1 cellular context compared by ENCODE assay signal in genomic region chr2:98708396-98709186, GRCh38.
TF ChIP-seq lines count a peak whose summit lies in the region.

No MANE protein-coding gene starts in this region.

TF ChIP-seq in HepG2, 621 proteins besides CTCF, POLR2A, EP300 and RAD21 (continued from another document):
- TF ChIP-seq TCF12 (IDR thresholded peaks at IDR 0.05) (no peak), TCF12 (CRISPR knock-in tag; IDR thresholded peaks at IDR 0.05) (no peak), RERE (CRISPR knock-in tag; IDR thresholded peaks at IDR 0.05; ENCODE audit: low read depth) (no peak), ZNF263 (CRISPR knock-in tag; IDR thresholded peaks at IDR 0.05) (no peak), MBD4 (IDR thresholded peaks at IDR 0.05; ENCODE audit: borderline replicate concordance, low read length) (no peak), ZNF251 (CRISPR knock-in tag; IDR thresholded peaks at IDR 0.05) (no peak), RARG (CRISPR knock-in tag; IDR thresholded peaks at IDR 0.05; ENCODE audit: low read depth) (no peak), ZNF24 (IDR thresholded peaks at IDR 0.05) (no peak), RARA (CRISPR knock-in tag; IDR thresholded peaks at IDR 0.05) (no peak), ZNF574 (CRISPR knock-in tag; IDR thresholded peaks at IDR 0.05) (no peak), ZBTB8A (CRISPR knock-in tag; IDR thresholded peaks at IDR 0.05; ENCODE audit: borderline replicate concordance, low read depth) (no peak), MLXIP (CRISPR knock-in tag; IDR thresholded peaks at IDR 0.05; ENCODE audit: borderline replicate concordance) (no peak), NFRKB (IDR thresholded peaks at IDR 0.05) (no peak), ZNF552 (CRISPR knock-in tag; IDR thresholded peaks at IDR 0.05; ENCODE audit: borderline replicate concordance) (no peak), SMAD1 (CRISPR knock-in tag; IDR thresholded peaks at IDR 0.05; ENCODE audit: borderline replicate concordance, low read depth) (no peak), RFX1 (IDR thresholded peaks at IDR 0.05) (no peak), PAXIP1 (CRISPR knock-in tag; conservative IDR thresholded peaks at IDR 0.05) (no peak)
